2 cellular contexts compared by ENCODE assay signal in genomic region chr20:37309941-37310590, GRCh38.
TF ChIP-seq lines count a peak whose summit lies in the region.

No MANE protein-coding gene starts in this region.

TF ChIP-seq in HepG2, 621 proteins besides CTCF, POLR2A, EP300 and RAD21:
- TF ChIP-seq ZBTB38 (CRISPR knock-in tag; IDR thresholded peaks at IDR 0.05) = peak; percentile 74; the same call in 1 of the 2 replicates
- TF ChIP-seq FOXK1 (CRISPR knock-in tag; IDR thresholded peaks at IDR 0.05; ENCODE audit: borderline replicate concordance, low read depth) = no peak
- TF ChIP-seq ZNF24 (IDR thresholded peaks at IDR 0.05) = no peak
- TF ChIP-seq ZNF451 (CRISPR knock-in tag; IDR thresholded peaks at IDR 0.05) = 0 out of 2 replicates have a peak, but pooled peaks have one; percentile 33
- TF ChIP-seq FOXA1 (IDR thresholded peaks at IDR 0.05) = no peak
- 0 out of 2 replicates have a peak, but pooled peaks have one; percentile 17 for TF ChIP-seq FOXA1 (CRISPR knock-in tag; IDR thresholded peaks at IDR 0.05)
- peak; percentile 40; the same call in 1 of the 2 replicates for TF ChIP-seq ZBTB33 (CRISPR knock-in tag; IDR thresholded peaks at IDR 0.05)

TF ChIP-seq in H1, 55 proteins besides CTCF, POLR2A, EP300 and RAD21:
- no peak for TF ChIP-seq KDM1A (IDR thresholded peaks at IDR 0.05; ENCODE audit: borderline replicate concordance, low read length)
- no peak for TF ChIP-seq RXRA (IDR thresholded peaks at IDR 0.05; ENCODE audit: insufficient read depth, low read depth, low read length)
- no peak for TF ChIP-seq MAX (IDR thresholded peaks at IDR 0.05)
- no peak for TF ChIP-seq TEAD4 (IDR thresholded peaks at IDR 0.05; ENCODE audit: low read depth, low read length)
- no peak for TF ChIP-seq CEBPB (IDR thresholded peaks at IDR 0.05; ENCODE audit: low read depth, low read length)
- TF ChIP-seq HDAC2 (IDR thresholded peaks at IDR 0.05; ENCODE audit: borderline replicate concordance in 1 of 2, low read depth in 2 of 2, low read length in 2 of 2) = no peak
- no peak for TF ChIP-seq EZH2 (IDR thresholded peaks at IDR 0.05; ENCODE audit: low read depth, low read length, severe bottlenecking)
- TF ChIP-seq SRF (IDR thresholded peaks at IDR 0.05; ENCODE audit: low read depth, low read length) = no peak
- TF ChIP-seq FOSL1 (IDR thresholded peaks at IDR 0.05; ENCODE audit: insufficient read depth, low read depth, low read length) = no peak
- TF ChIP-seq POU5F1 (IDR thresholded peaks at IDR 0.05; ENCODE audit: low read depth, low read length) = no peak
- no peak for TF ChIP-seq RBBP5 (IDR thresholded peaks at IDR 0.05; ENCODE audit: borderline replicate concordance, low read depth, low read length)
- TF ChIP-seq CHD2 (IDR thresholded peaks at IDR 0.05; ENCODE audit: low read length) = no peak
- no peak for TF ChIP-seq EGR1 (IDR thresholded peaks at IDR 0.05; ENCODE audit: borderline replicate concordance, low read depth, low read length)
